21 cellular contexts compared by ENCODE assay signal in genomic region chr9:98850851-98851729, GRCh38. TPM values are rescaled to one million over a fixed set of nuclear protein-coding genes. Genes with fewer than 3 reads are reported as not detected.
DNase-seq lines count a peak whose midpoint lies in the region; ATAC-seq and TF ChIP-seq lines count a peak whose summit lies in the region.
"Had no signal": no experiment of that assay in that cellular context is flagged by ENCODE, and none has a peak within 500 bp of the region (broad histone marks: within the 10 kb centered on the region; RNA-seq: fewer than 3 reads in every experiment).

No MANE protein-coding gene starts in this region.

- no TSS peak for BruUV-seq in IMR-90 (replicated peaks; lab: Mats Ljungman, UMichigan)

- peak overlapping the region; percentile 59 for H3K27ac Mint-ChIP-seq in activated CD8-positive, alpha-beta T cell treated with anti-CD3 and anti-CD28 coated beads for 36 hours
- no peak overlapping the region for H3K27ac Mint-ChIP-seq in activated CD8-positive, alpha-beta T cell treated with anti-CD3 and anti-CD28 coated beads, Interleukin-2, amount 10 ng/mL, durations not matched to agents 7 days and 5 days

- peaks cover 1% of the 10 kb centered on the region; the same call in 1 of the 2 replicates for H3K27me3 ChIP-seq in IMR-90 (ENCODE audit: control insufficient read depth, insufficient read depth, low read length)
- H3K27me3 ChIP-seq in hepatocyte = no peaks in the 10 kb centered on the region
- no peaks in the 10 kb centered on the region for H3K27me3 ChIP-seq in rectal smooth muscle tissue (ENCODE audit: control insufficient read depth, insufficient read depth, low read length)
- H3K27me3 ChIP-seq: dorsolateral prefrontal cortex, left lung, uterus had no signal

- peaks cover 6% of the 10 kb centered on the region for H3K9me1 ChIP-seq in IMR-90 (ENCODE audit: insufficient read depth, low read length)

- WGBS in IMR-90 (ENCODE audit: extremely low coverage in 2 of 2, insufficient read length in 1 of 2), 2 experiments = 100% methylated on average over 1 of the region's 11 CpGs; no CpG with 5 or more reads in 1 of the 2 experiments
- 80% methylated on average over 9 of the region's 11 CpGs for WGBS in hepatocyte (ENCODE audit: low lambda C conversion rate, missing lambda C conversion rate)

- H3K4ac ChIP-seq in IMR-90 (ENCODE audit: low read depth, low read length) = no peak overlapping the region

- H2AFZ ChIP-seq in IMR-90 (replicated peaks; ENCODE audit: low read length, poor library complexity) (no peak overlapping the region), hepatocyte (no peak overlapping the region)

- H2BK20ac ChIP-seq in IMR-90 (ENCODE audit: low read depth, low read length) = peak overlapping the region; percentile 11; the same call in 1 of the 2 replicates

- no peaks in the 10 kb centered on the region for H4K20me1 ChIP-seq in IMR-90 (ENCODE audit: insufficient read depth, low read length)
- H4K20me1 ChIP-seq in hepatocyte (ENCODE audit: insufficient read depth, poor library complexity, severe bottlenecking) = no peaks in the 10 kb centered on the region

- no peaks in the 10 kb centered on the region for H3K9me2 ChIP-seq in hepatocyte (replicated peaks; ENCODE audit: insufficient read depth)

- no peak for TF ChIP-seq CTCF in activated CD8-positive, alpha-beta T cell treated with anti-CD3 and anti-CD28 coated beads for 36 hours (IDR thresholded peaks at IDR 0.05)
- TF ChIP-seq CTCF in IMR-90 (conservative IDR thresholded peaks at IDR 0.05; ENCODE audit: low read depth, low read length) = no peak
- TF ChIP-seq CTCF in hepatocyte (IDR thresholded peaks at IDR 0.05; ENCODE audit: poor library complexity) = no peak

- no peak overlapping the region for H3K4me3 Mint-ChIP-seq in activated CD8-positive, alpha-beta T cell treated with anti-CD3 and anti-CD28 coated beads for 36 hours
- H3K4me3 Mint-ChIP-seq in activated CD8-positive, alpha-beta T cell treated with anti-CD3 and anti-CD28 coated beads, Interleukin-2, amount 10 ng/mL, durations not matched to agents 7 days and 5 days = no peak overlapping the region

- H3K14ac ChIP-seq in IMR-90 (replicated peaks; ENCODE audit: low read depth, low read length) = no peak overlapping the region

- H2AK5ac ChIP-seq in IMR-90 (ENCODE audit: low read depth, low read length) = peak overlapping the region; percentile 56; the same call in 1 of the 2 replicates

- H3K4me2 ChIP-seq in IMR-90 (ENCODE audit: low read depth, low read length) = no peak overlapping the region
- no peak overlapping the region for H3K4me2 ChIP-seq in hepatocyte
- H3K4me2 ChIP-seq: A549 had no signal

- H4K5ac ChIP-seq in IMR-90 (ENCODE audit: low read depth, low read length) = no peak overlapping the region

- H3K56ac ChIP-seq in IMR-90 (ENCODE audit: extremely low read depth, insufficient read depth, low read length) = no peak overlapping the region

- in situ Hi-C loops in IMR-90 (cut with MboI; ENCODE audit: low sequenced_read_pairs) = loop anchor here (25.0 kb wide), 1 partner anchor 986 kb away; no protein-coding TSS in a partner anchor

- H3K4me1 ChIP-seq in IMR-90 (ENCODE audit: control insufficient read depth, insufficient read depth, low read length) = peaks cover 11% of the 10 kb centered on the region
- H3K4me1 ChIP-seq in hepatocyte (ENCODE audit: insufficient read depth) = no peaks in the 10 kb centered on the region
- peaks cover 9% of the 10 kb centered on the region for H3K4me1 ChIP-seq in rectal smooth muscle tissue (ENCODE audit: control insufficient read depth, insufficient read depth, low read length)
- H3K4me1 ChIP-seq: A549, prostate gland, uterus had no signal

- DNase-seq in activated CD8-positive, alpha-beta T cell treated with anti-CD3 and anti-CD28 coated beads for 36 hours = no peak
- no peak for DNase-seq in activated CD8-positive, alpha-beta T cell treated with anti-CD3 and anti-CD28 coated beads, Interleukin-2, amount 10 ng/mL, durations not matched to agents 7 days and 5 days
- DNase-seq in IMR-90 (no peak), hepatocyte (ENCODE audit: low spot score) (no peak), D341Med (ENCODE audit: low spot score) (no peak), ecto neural progenitor cell (ENCODE audit: low spot score) (no peak)
- DNase-seq: activated gamma-delta T cell, caudate nucleus, dorsolateral prefrontal cortex, left lung, NCI-H1417 treated with DMSO at 0.1 percent for 48 hours, NCI-H524, spleen, substantia nigra, T1000, uterus had no signal

- H3K79me2 ChIP-seq in hepatocyte = no peaks in the 10 kb centered on the region

- H3K4me3 ChIP-seq in IMR-90 (ENCODE audit: insufficient read depth, low read depth, low read length) (no peak overlapping the region), hepatocyte (no peak overlapping the region), rectal smooth muscle tissue (ENCODE audit: low read length) (no peak overlapping the region)
- H3K4me3 ChIP-seq: A549, dorsolateral prefrontal cortex, left lung, prostate gland, spleen, uterus had no signal

- no peaks in the 10 kb centered on the region for H3K27me3 Mint-ChIP-seq in activated CD8-positive, alpha-beta T cell treated with anti-CD3 and anti-CD28 coated beads for 36 hours
- H3K27me3 Mint-ChIP-seq in activated CD8-positive, alpha-beta T cell treated with anti-CD3 and anti-CD28 coated beads, Interleukin-2, amount 10 ng/mL, durations not matched to agents 7 days and 5 days (ENCODE audit: low read depth) = peaks cover 8% of the 10 kb centered on the region

- H3K9ac ChIP-seq in IMR-90 (ENCODE audit: low read depth, low read length) (no peak overlapping the region), rectal smooth muscle tissue (ENCODE audit: low read length) (no peak overlapping the region)

- H3K36me3 ChIP-seq in IMR-90 (ENCODE audit: control insufficient read depth, insufficient read depth, low read length) (no peaks in the 10 kb centered on the region), hepatocyte (replicated peaks; ENCODE audit: insufficient read depth, low read depth) (no peaks in the 10 kb centered on the region), rectal smooth muscle tissue (ENCODE audit: control insufficient read depth, insufficient read depth, low read length) (no peaks in the 10 kb centered on the region)
- H3K36me3 ChIP-seq: left lung, prostate gland, uterus had no signal

- H2BK120ac ChIP-seq in IMR-90 (ENCODE audit: low read depth, low read length) = 0 out of 2 replicates have a peak overlapping the region, but pooled peaks have one; percentile 22

- no peak for TF ChIP-seq RAD21 in IMR-90 (IDR thresholded peaks at IDR 0.05; ENCODE audit: low read length)

- H3K18ac ChIP-seq in IMR-90 (ENCODE audit: low read depth, low read length) = no peak overlapping the region

- H3K27ac ChIP-seq in IMR-90 (ENCODE audit: insufficient read depth, low read length) (no peak overlapping the region), hepatocyte (peak overlapping the region; percentile 48), rectal smooth muscle tissue (ENCODE audit: low read depth, low read length) (peak overlapping the region; percentile 27)
- H3K27ac ChIP-seq: A549, epithelial cell of prostate, left lung, prostate gland, spleen, uterus had no signal

- POLR2A ChIA-PET in activated CD8-positive, alpha-beta T cell treated with anti-CD3 and anti-CD28 coated beads for 36 hours (lab: Charles Lee) = interaction anchor here (0.8 kb wide), 1 partner anchor 35 kb away, joined by 3 read pairs; no protein-coding TSS in a partner anchor
- POLR2A ChIA-PET in activated CD8-positive, alpha-beta T cell treated with anti-CD3 and anti-CD28 coated beads, Interleukin-2, amount 10 ng/mL, durations not matched to agents 7 days and 5 days (lab: Charles Lee) = interaction anchor here (0.6 kb wide), 1 partner anchor 329 kb away, joined by 3 read pairs; no protein-coding TSS in a partner anchor
- POLR2A ChIA-PET in IMR-90 (lab: Charles Lee; ENCODE audit: unreplicated experiment) = no interaction called here

- intact Hi-C loops in activated CD8-positive, alpha-beta T cell treated with anti-CD3 and anti-CD28 coated beads for 36 hours (cut with micrococcal nuclease) = no loop called here
- intact Hi-C loops in IMR-90 (cut with micrococcal nuclease) = no loop called here

- dilution Hi-C loops in IMR-90 (cut with HindIII; ENCODE audit: low sequenced_read_pairs, unreplicated experiment) = no loop called here

- ATAC-seq in activated CD8-positive, alpha-beta T cell treated with anti-CD3 and anti-CD28 coated beads for 36 hours = peak; percentile 14
- ATAC-seq in activated CD8-positive, alpha-beta T cell treated with anti-CD3 and anti-CD28 coated beads, Interleukin-2, amount 10 ng/mL, durations not matched to agents 7 days and 5 days = no peak
- no peak for ATAC-seq in IMR-90 (ENCODE audit: low read depth)
- ATAC-seq in HG02840 (IDR thresholded peaks at IDR 0.05; ENCODE audit: low FRiP score, unreplicated experiment) = no peak
- ATAC-seq: A549, left lung had no signal

- H2AK9ac ChIP-seq in IMR-90 (replicated peaks; ENCODE audit: low read depth, low read length, poor library complexity) = no peak overlapping the region

- CTCF ChIA-PET in activated CD8-positive, alpha-beta T cell treated with anti-CD3 and anti-CD28 coated beads for 36 hours (lab: Charles Lee) = interaction anchor here (1.0 to 1.9 kb wide), 3 partner anchors 12 to 147 kb away, joined by 3 to 4 read pairs (median 3); no protein-coding TSS in a partner anchor
- CTCF ChIA-PET in activated CD8-positive, alpha-beta T cell treated with anti-CD3 and anti-CD28 coated beads, Interleukin-2, amount 10 ng/mL, durations not matched to agents 7 days and 5 days (lab: Charles Lee) = interaction anchor here (0.6 to 7.4 kb wide), 3 partner anchors 12 to 147 kb away, joined by 3 to 79 read pairs (median 4); no protein-coding TSS in a partner anchor
- CTCF ChIA-PET in IMR-90 (lab: Yijun Ruan, JAX) = no interaction called here

- no peak overlapping the region for H2BK5ac ChIP-seq in IMR-90 (ENCODE audit: low read depth, low read length, poor library complexity, severe bottlenecking)

- no peak for TF ChIP-seq POLR2A in IMR-90 (IDR thresholded peaks at IDR 0.05; ENCODE audit: low read depth, low read length)

- H3K9me3 ChIP-seq in IMR-90 (ENCODE audit: control insufficient read depth, insufficient read depth, low read length) = no peaks in the 10 kb centered on the region
- no peaks in the 10 kb centered on the region for H3K9me3 ChIP-seq in hepatocyte (ENCODE audit: low read depth)
- H3K9me3 ChIP-seq: prostate gland, uterus had no signal

- H3K9me3 Mint-ChIP-seq in activated CD8-positive, alpha-beta T cell treated with anti-CD3 and anti-CD28 coated beads for 36 hours = peaks cover 6% of the 10 kb centered on the region
- H3K9me3 Mint-ChIP-seq in activated CD8-positive, alpha-beta T cell treated with anti-CD3 and anti-CD28 coated beads, Interleukin-2, amount 10 ng/mL, durations not matched to agents 7 days and 5 days (ENCODE audit: insufficient read depth) = peaks cover 5% of the 10 kb centered on the region

- H3K79me1 ChIP-seq in IMR-90 (ENCODE audit: low read depth in 1 of 2, low read length in 2 of 2) = no peaks in the 10 kb centered on the region

- H3K4me1 Mint-ChIP-seq in activated CD8-positive, alpha-beta T cell treated with anti-CD3 and anti-CD28 coated beads for 36 hours (ENCODE audit: low read depth) = peaks cover 11% of the 10 kb centered on the region
- H3K4me1 Mint-ChIP-seq in activated CD8-positive, alpha-beta T cell treated with anti-CD3 and anti-CD28 coated beads, Interleukin-2, amount 10 ng/mL, durations not matched to agents 7 days and 5 days (ENCODE audit: low read depth) = peaks cover 9% of the 10 kb centered on the region

- no peak overlapping the region for H4K91ac ChIP-seq in IMR-90 (ENCODE audit: insufficient read depth, low read depth, low read length)

- H2BK15ac ChIP-seq in IMR-90 (ENCODE audit: low read depth, low read length) = no peak overlapping the region

- 0 out of 4 replicates have a peak overlapping the region, but pooled peaks of 1 of the 2 experiments have one; percentile 1 for H4K8ac ChIP-seq in IMR-90 (ENCODE audit: low read depth in 2 of 2, low read length in 2 of 2)

- peaks cover 6% of the 10 kb centered on the region for H3K36me3 Mint-ChIP-seq in activated CD8-positive, alpha-beta T cell treated with anti-CD3 and anti-CD28 coated beads for 36 hours (ENCODE audit: low read depth)
- no peaks in the 10 kb centered on the region for H3K36me3 Mint-ChIP-seq in activated CD8-positive, alpha-beta T cell treated with anti-CD3 and anti-CD28 coated beads, Interleukin-2, amount 10 ng/mL, durations not matched to agents 7 days and 5 days (ENCODE audit: low read depth)

- H3K23ac ChIP-seq in IMR-90 (ENCODE audit: low read depth, low read length) = no peak overlapping the region

RNA-seq across cellular contexts. Expression of gene GALNT12, which starts 43.6 kb away (rescaled TPM):
- total RNA-seq in activated CD8-positive, alpha-beta T cell treated with anti-CD3 and anti-CD28 coated beads for 36 hours = 10 to 100 TPM; 12.8 to 14.3 TPM
- 1 to 10 TPM; 7.9 to 8.8 TPM for total RNA-seq in activated CD8-positive, alpha-beta T cell treated with anti-CD3 and anti-CD28 coated beads, Interleukin-2, amount 10 ng/mL, durations not matched to agents 7 days and 5 days
- total RNA-seq in IMR-90 (2012; rRNA removed) = 2.5 TPM in 2 replicates
- polyA plus RNA-seq in IMR-90 (2012; rRNA removed) = 2.0 and 2.3 TPM in 2 replicates
- 1.8 and 4.3 TPM in 2 replicates for polyA plus RNA-seq in IMR-90 (2012; cell fraction: cytosol; rRNA removed)
- 2.1 and 6.0 TPM in 2 replicates for polyA plus RNA-seq in IMR-90 (2012; cell fraction: nucleus; rRNA removed; ENCODE audit: low replicate concordance)
- total RNA-seq in hepatocyte = 13.0 and 16.4 TPM in 2 replicates
- 13.9 and 17.2 TPM in 2 replicates for polyA plus RNA-seq in hepatocyte

RNA-seq across cellular contexts. Expression of gene ANKS6, which starts 54.7 kb away (rescaled TPM):
- 10 to 100 TPM; 16.6 to 16.9 TPM for total RNA-seq in activated CD8-positive, alpha-beta T cell treated with anti-CD3 and anti-CD28 coated beads for 36 hours
- 1 to 10 TPM; 3.8 to 5.8 TPM for total RNA-seq in activated CD8-positive, alpha-beta T cell treated with anti-CD3 and anti-CD28 coated beads, Interleukin-2, amount 10 ng/mL, durations not matched to agents 7 days and 5 days
- 8.6 and 9.0 TPM in 2 replicates for total RNA-seq in IMR-90 (2012; rRNA removed)
- polyA plus RNA-seq in IMR-90 (2012; rRNA removed) = 23.6 and 24.0 TPM in 2 replicates
- polyA plus RNA-seq in IMR-90 (2012; cell fraction: cytosol; rRNA removed) = 16.4 and 20.2 TPM in 2 replicates
- polyA plus RNA-seq in IMR-90 (2012; cell fraction: nucleus; rRNA removed; ENCODE audit: low replicate concordance) = 78.2 and 92.5 TPM in 2 replicates
- total RNA-seq in hepatocyte = 22.9 and 24.6 TPM in 2 replicates
- polyA plus RNA-seq in hepatocyte = 21.3 and 23.5 TPM in 2 replicates
